In the genomic region with DNA sequence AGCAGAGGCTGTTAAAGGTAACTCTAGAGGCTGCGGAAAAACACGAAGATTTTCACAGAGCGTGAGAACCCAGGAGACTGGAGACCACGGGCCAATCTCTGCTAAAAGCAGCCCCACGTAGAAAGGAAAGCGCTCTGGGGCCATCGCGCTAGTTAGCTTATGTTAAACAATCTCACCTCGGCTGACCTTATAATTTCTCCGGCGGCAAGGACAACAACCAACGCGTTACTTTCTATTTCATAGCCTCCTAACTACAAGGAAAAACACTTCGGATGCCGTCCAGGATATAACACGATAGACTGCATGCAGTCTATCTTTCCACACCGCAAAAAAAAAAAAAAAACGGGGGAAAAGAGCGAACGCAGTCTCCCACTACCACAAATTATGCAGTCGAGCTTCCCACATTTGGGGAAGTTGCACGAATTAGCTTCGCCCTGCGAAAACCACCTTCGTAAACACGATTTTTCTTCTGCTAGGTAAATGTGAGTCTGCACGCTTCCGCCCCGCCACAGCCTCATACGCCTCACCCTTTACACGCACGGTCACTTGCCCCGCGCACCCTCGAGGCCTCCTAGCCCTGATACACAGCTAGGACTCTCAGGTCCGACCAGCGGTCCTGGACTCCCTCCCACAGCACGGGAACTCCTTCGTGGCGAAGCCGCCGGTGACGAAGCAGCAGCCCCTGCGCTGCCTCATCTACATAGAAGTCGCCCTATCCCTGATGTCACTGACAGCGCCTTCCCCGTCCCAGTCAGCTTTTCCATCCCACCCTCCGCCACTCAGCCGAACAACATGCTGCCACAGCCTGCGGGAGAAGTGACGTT, we compare ENCODE assay signal across 1 cellular context.
TF ChIP-seq lines count a peak whose summit lies in the region.

No MANE protein-coding gene starts in this region.

TF ChIP-seq in GM12878, 131 proteins besides CTCF, POLR2A, EP300 and RAD21 (continued from another document and continues in another):
- TF ChIP-seq, protein P1, sequence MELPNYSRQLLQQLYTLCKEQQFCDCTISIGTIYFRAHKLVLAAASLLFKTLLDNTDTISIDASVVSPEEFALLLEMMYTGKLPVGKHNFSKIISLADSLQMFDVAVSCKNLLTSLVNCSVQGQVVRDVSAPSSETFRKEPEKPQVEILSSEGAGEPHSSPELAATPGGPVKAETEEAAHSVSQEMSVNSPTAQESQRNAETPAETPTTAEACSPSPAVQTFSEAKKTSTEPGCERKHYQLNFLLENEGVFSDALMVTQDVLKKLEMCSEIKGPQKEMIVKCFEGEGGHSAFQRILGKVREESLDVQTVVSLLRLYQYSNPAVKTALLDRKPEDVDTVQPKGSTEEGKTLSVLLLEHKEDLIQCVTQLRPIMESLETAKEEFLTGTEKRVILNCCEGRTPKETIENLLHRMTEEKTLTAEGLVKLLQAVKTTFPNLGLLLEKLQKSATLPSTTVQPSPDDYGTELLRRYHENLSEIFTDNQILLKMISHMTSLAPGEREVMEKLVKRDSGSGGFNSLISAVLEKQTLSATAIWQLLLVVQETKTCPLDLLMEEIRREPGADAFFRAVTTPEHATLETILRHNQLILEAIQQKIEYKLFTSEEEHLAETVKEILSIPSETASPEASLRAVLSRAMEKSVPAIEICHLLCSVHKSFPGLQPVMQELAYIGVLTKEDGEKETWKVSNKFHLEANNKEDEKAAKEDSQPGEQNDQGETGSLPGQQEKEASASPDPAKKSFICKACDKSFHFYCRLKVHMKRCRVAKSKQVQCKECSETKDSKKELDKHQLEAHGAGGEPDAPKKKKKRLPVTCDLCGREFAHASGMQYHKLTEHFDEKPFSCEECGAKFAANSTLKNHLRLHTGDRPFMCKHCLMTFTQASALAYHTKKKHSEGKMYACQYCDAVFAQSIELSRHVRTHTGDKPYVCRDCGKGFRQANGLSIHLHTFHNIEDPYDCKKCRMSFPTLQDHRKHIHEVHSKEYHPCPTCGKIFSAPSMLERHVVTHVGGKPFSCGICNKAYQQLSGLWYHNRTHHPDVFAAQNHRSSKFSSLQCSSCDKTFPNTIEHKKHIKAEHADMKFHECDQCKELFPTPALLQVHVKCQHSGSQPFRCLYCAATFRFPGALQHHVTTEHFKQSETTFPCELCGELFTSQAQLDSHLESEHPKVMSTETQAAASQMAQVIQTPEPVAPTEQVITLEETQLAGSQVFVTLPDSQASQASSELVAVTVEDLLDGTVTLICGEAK (IDR thresholded peaks at IDR 0.05; ENCODE audit: borderline replicate concordance): no peak
- peak; percentile 100 for TF ChIP-seq MTA3 (IDR thresholded peaks at IDR 0.05; ENCODE audit: borderline replicate concordance, low read length)
- TF ChIP-seq SIN3A (IDR thresholded peaks at IDR 0.05; ENCODE audit: low read depth, low read length): 0 out of 2 replicates have a peak, but pooled peaks have one; percentile 46
- TF ChIP-seq ASH2L (IDR thresholded peaks at IDR 0.05; ENCODE audit: borderline replicate concordance, low read depth): no peak
- no peak for TF ChIP-seq HSF1 (IDR thresholded peaks at IDR 0.05; ENCODE audit: low read depth, low read length)
- TF ChIP-seq TAF1 (IDR thresholded peaks at IDR 0.05; ENCODE audit: borderline replicate concordance, low read depth, low read length): peak; percentile 52; the same call in 1 of the 2 replicates
- peak; percentile 75; the same call in 1 of the 2 replicates for TF ChIP-seq IKZF1 (conservative IDR thresholded peaks at IDR 0.05)
- peak; percentile 27 for TF ChIP-seq RELA (IDR thresholded peaks at IDR 0.05; ENCODE audit: borderline replicate concordance, partially characterized antibody)
- TF ChIP-seq NFIC (IDR thresholded peaks at IDR 0.05; ENCODE audit: low read depth, low read length): peak; percentile 86
- peak; percentile 78; the same call in 1 of the 2 replicates for TF ChIP-seq ZNF384 (IDR thresholded peaks at IDR 0.05; ENCODE audit: borderline replicate concordance, low read depth, low read length)
- TF ChIP-seq SREBF2 (IDR thresholded peaks at IDR 0.05; ENCODE audit: low read length): no peak
- TF ChIP-seq SMAD5 (IDR thresholded peaks at IDR 0.05; ENCODE audit: low read depth): peak; percentile 99
- peak; percentile 21 for TF ChIP-seq SIX5 (IDR thresholded peaks at IDR 0.05; ENCODE audit: low read depth, low read length, severe bottlenecking)
- TF ChIP-seq, protein P2, sequence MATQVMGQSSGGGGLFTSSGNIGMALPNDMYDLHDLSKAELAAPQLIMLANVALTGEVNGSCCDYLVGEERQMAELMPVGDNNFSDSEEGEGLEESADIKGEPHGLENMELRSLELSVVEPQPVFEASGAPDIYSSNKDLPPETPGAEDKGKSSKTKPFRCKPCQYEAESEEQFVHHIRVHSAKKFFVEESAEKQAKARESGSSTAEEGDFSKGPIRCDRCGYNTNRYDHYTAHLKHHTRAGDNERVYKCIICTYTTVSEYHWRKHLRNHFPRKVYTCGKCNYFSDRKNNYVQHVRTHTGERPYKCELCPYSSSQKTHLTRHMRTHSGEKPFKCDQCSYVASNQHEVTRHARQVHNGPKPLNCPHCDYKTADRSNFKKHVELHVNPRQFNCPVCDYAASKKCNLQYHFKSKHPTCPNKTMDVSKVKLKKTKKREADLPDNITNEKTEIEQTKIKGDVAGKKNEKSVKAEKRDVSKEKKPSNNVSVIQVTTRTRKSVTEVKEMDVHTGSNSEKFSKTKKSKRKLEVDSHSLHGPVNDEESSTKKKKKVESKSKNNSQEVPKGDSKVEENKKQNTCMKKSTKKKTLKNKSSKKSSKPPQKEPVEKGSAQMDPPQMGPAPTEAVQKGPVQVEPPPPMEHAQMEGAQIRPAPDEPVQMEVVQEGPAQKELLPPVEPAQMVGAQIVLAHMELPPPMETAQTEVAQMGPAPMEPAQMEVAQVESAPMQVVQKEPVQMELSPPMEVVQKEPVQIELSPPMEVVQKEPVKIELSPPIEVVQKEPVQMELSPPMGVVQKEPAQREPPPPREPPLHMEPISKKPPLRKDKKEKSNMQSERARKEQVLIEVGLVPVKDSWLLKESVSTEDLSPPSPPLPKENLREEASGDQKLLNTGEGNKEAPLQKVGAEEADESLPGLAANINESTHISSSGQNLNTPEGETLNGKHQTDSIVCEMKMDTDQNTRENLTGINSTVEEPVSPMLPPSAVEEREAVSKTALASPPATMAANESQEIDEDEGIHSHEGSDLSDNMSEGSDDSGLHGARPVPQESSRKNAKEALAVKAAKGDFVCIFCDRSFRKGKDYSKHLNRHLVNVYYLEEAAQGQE (IDR thresholded peaks at IDR 0.05; ENCODE audit: low read depth, low read length): no peak
- TF ChIP-seq BACH1 (IDR thresholded peaks at IDR 0.05; ENCODE audit: borderline replicate concordance): peak; percentile 90; the same call in 1 of the 2 replicates
- TF ChIP-seq JUND (IDR thresholded peaks at IDR 0.05; ENCODE audit: low read depth, low read length): no peak
- TF ChIP-seq JUNB (IDR thresholded peaks at IDR 0.05): peak; percentile 27; the same call in 1 of the 2 replicates
- no peak for TF ChIP-seq NKRF (conservative IDR thresholded peaks at IDR 0.05)
- TF ChIP-seq CHD2 (IDR thresholded peaks at IDR 0.05; ENCODE audit: borderline replicate concordance, low read depth, low read length): peak; percentile 64; the same call in 1 of the 2 replicates
- peak; percentile 86 for TF ChIP-seq TCF12 (IDR thresholded peaks at IDR 0.05; ENCODE audit: low read depth, low read length)
- TF ChIP-seq CEBPB (IDR thresholded peaks at IDR 0.05; ENCODE audit: borderline replicate concordance in 1 of 2, low read depth in 2 of 2, low read length in 2 of 2): peak in 1 of 2 experiments; percentile 73; a peak in 1 of 4 replicates
- TF ChIP-seq NFYA (IDR thresholded peaks at IDR 0.05; ENCODE audit: borderline replicate concordance, low read depth, low read length): no peak
- peak in 1 of 2 experiments; percentile 67; a peak in 1 of 4 replicates for TF ChIP-seq ETV6 (conservative IDR thresholded peaks at IDR 0.05 in 1 of 2, IDR thresholded peaks at IDR 0.05 in 1 of 2; ENCODE audit: borderline replicate concordance in 1 of 2, low read depth in 1 of 2)
- peak; percentile 55 for TF ChIP-seq CEBPZ (IDR thresholded peaks at IDR 0.05; ENCODE audit: low read depth, low read length)
- TF ChIP-seq, protein P3, sequence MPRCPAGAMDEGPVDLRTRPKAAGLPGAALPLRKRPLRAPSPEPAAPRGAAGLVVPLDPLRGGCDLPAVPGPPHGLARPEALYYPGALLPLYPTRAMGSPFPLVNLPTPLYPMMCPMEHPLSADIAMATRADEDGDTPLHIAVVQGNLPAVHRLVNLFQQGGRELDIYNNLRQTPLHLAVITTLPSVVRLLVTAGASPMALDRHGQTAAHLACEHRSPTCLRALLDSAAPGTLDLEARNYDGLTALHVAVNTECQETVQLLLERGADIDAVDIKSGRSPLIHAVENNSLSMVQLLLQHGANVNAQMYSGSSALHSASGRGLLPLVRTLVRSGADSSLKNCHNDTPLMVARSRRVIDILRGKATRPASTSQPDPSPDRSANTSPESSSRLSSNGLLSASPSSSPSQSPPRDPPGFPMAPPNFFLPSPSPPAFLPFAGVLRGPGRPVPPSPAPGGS (IDR thresholded peaks at IDR 0.05; ENCODE audit: borderline replicate concordance, insufficient read depth, low read depth, low read length, poor library complexity, severe bottlenecking): no peak
- peak; percentile 83; the same call in 1 of the 2 replicates for TF ChIP-seq CBX5 (IDR thresholded peaks at IDR 0.05; ENCODE audit: low read depth)
- peak; percentile 84 for TF ChIP-seq CREM (IDR thresholded peaks at IDR 0.05; ENCODE audit: low read depth)
- peak; percentile 91; the same call in 1 of the 2 replicates for TF ChIP-seq WRNIP1 (IDR thresholded peaks at IDR 0.05; ENCODE audit: borderline replicate concordance, low read depth, low read length)
- TF ChIP-seq BCL11A (IDR thresholded peaks at IDR 0.05; ENCODE audit: low read depth, low read length): peak; percentile 82
- TF ChIP-seq POLR2AphosphoS5 (IDR thresholded peaks at IDR 0.05; ENCODE audit: low read length): peak; percentile 100
- TF ChIP-seq CBX3 (IDR thresholded peaks at IDR 0.05; ENCODE audit: borderline replicate concordance, low read depth): no peak
- no peak for TF ChIP-seq USF2 (IDR thresholded peaks at IDR 0.05; ENCODE audit: borderline replicate concordance, low read depth, low read length)
- no peak for TF ChIP-seq FOS (IDR thresholded peaks at IDR 0.05; ENCODE audit: borderline replicate concordance, extremely low read depth, insufficient read length)
